34 cellular contexts compared by ENCODE assay signal in the genomic region with DNA sequence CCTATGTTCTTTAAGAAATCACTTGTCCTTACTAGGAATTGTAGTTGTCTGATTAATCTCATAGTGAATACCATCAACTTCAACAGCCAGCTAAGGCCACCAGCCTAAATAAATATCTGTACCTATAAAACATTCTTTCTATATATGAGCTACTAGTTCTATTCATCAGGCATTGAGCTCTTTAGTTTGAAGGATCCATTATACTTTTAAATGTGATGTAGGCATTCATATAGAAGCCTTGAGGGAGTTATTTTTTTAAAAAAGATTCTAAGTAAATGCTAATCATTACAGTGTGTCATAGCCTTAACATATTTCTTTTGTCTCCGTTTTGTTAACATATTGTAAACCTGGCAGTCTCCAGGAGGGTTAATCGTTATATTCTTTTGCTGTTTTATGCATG.
"Had no signal": no experiment of that assay in that cellular context is flagged by ENCODE, and none has a peak within 500 bp of the region (broad histone marks: within the 10 kb centered on the region; RNA-seq: fewer than 3 reads in every experiment).

No MANE protein-coding gene starts in this region.

- H3K4me3 ChIP-seq: MG63 had no signal

- DNase-seq: Karpas-422, Kasumi-1, MG63, MM.1S, MV-4-11, NCI-H1048, NCI-H1092, NCI-H1092 treated with DMSO at 0.1 percent for 48 hours, NCI-H1105, NCI-H1105 treated with DMSO at 0.1 percent for 48 hours, NCI-H1417, NCI-H1417 treated with DMSO at 0.1 percent for 48 hours, NCI-H1436, NCI-H1436 treated with DMSO at 0.1 percent for 48 hours, NCI-H146, NCI-H1694, NCI-H1694 treated with DMSO at 0.1 percent for 48 hours, NCI-H187, NCI-H187 treated with DMSO at 0.1 percent for 48 hours, NCI-H1930, NCI-H2029, NCI-H2029 treated with DMSO at 0.1 percent for 48 hours, NCI-H2081, NCI-H2081 treated with DMSO at 0.1 percent for 48 hours, NCI-H2107, NCI-H2171, NCI-H2171 treated with DMSO at 0.1 percent for 48 hours, NCI-H2227 treated with DMSO at 0.1 percent for 48 hours, NCI-H226, NCI-H345, NCI-H446, NCI-H446 treated with DMSO at 0.1 percent for 48 hours, NCI-H510A, NCI-H510A treated with DMSO at 0.1 percent for 48 hours had no signal

- H3K9me3 ChIP-seq: MG63 had no signal

- H3K27me3 ChIP-seq: MG63 had no signal

- H3K36me3 ChIP-seq: MG63 had no signal
